ENCODE assay signal across 8 cellular contexts in genomic region chr13:27792393-27793218, GRCh38. TPM values are rescaled to one million over a fixed set of nuclear protein-coding genes. Genes with fewer than 3 reads are reported as not detected.
DNase-seq lines count a peak whose midpoint lies in the region; ATAC-seq, FAIRE-seq and TF ChIP-seq lines count a peak whose summit lies in the region.

Gene GSX1, plus strand, starts transcription at chr13:27792483. Its CDS starts 208 bp downstream, at chr13:27792691.

- H3K4me1 ChIP-seq in SJSA1 (replicated peaks), result no peaks in the 10 kb centered on the region
- peaks cover 0 to 12% of the 10 kb centered on the region in 2 donors for H3K4me1 ChIP-seq in breast epithelium
- peaks cover 3 to 10% of the 10 kb centered on the region in 2 donors for H3K4me1 ChIP-seq in small intestine (ENCODE audit: control insufficient read depth in 2 of 2, insufficient read depth in 1 of 2, low read depth in 1 of 2, low read length in 1 of 2)
- H3K4me1 ChIP-seq in SJCRH30, result no peaks in the 10 kb centered on the region

- ATAC-seq in HG02571 (IDR thresholded peaks at IDR 0.05; ENCODE audit: unreplicated experiment), result no peak

- DNase-seq in H4 (ENCODE audit: low spot score) (peak; percentile 34), SJSA1 (ENCODE audit: low read depth in 1 of 2, low spot score in 2 of 2) (peak; percentile 3 to 50), breast epithelium (ENCODE audit: low spot score in 2 of 2) (peak in 1 of 2 donors; percentile 18), islet precursor cell (peak; percentile 92), small intestine (peak; percentile 63), NCI-H2171 (lab: John Stamatoyannopoulos, UW) (no peak), SJCRH30 (no peak)

- H3K27ac ChIP-seq in SJSA1 (no peak within 1 kb of the TSS), breast epithelium (no peak within 1 kb of the TSS), small intestine (ENCODE audit: low read depth in 1 of 2, low read length in 1 of 2) (no peak within 1 kb of the TSS), SJCRH30 (no peak within 1 kb of the TSS)

- TF ChIP-seq POLR2A in breast epithelium (IDR thresholded peaks at IDR 0.05), result no peak

- H3K9me3 ChIP-seq in SJSA1 (replicated peaks) (no peaks in the 10 kb centered on the region), breast epithelium (no peaks in the 10 kb centered on the region), small intestine (ENCODE audit: control insufficient read depth, low read depth) (no peaks in the 10 kb centered on the region), SJCRH30 (replicated peaks) (no peaks in the 10 kb centered on the region)

- intact Hi-C loops in breast epithelium (cut with DNase I; ENCODE audit: low total_unique reads), result no loop called here

- 3 to 8% (median 3%) methylated on average over 72 to 87 of the region's 87 CpGs for WGBS in small intestine, 3 donors

- H3K4me3 ChIP-seq in SJSA1 (no peak within 1 kb of the TSS), breast epithelium (peak within 1 kb of the TSS; percentile 21 to 65 (median 42)), small intestine (ENCODE audit: low read depth in 1 of 2, low read length in 2 of 2) (peak within 1 kb of the TSS in 1 of 2 donors; percentile 38), SJCRH30 (no peak within 1 kb of the TSS)

- H3K27me3 ChIP-seq in SJSA1 (replicated peaks) (peaks cover 81% of the 10 kb centered on the region), breast epithelium (peaks cover 19 to 96% of the 10 kb centered on the region in 2 donors), small intestine (ENCODE audit: control insufficient read depth in 2 of 2, insufficient read depth in 2 of 2, low read length in 2 of 2) (peaks cover 23 to 59% of the 10 kb centered on the region in 2 donors), SJCRH30 (no peaks in the 10 kb centered on the region)

- FAIRE-seq in small intestine (lab: Jason Lieb, UNC), result no peak

- H3K36me3 ChIP-seq in SJSA1 (no peaks in the 10 kb centered on the region), breast epithelium (no peaks in the 10 kb centered on the region), small intestine (ENCODE audit: control insufficient read depth in 2 of 2, insufficient read depth in 2 of 2, low read length in 2 of 2) (no peaks in the 10 kb centered on the region), SJCRH30 (no peaks in the 10 kb centered on the region)

- no peak for TF ChIP-seq CTCF in breast epithelium (IDR thresholded peaks at IDR 0.05)

RNA-seq across cellular contexts. Expression of gene GSX1, which starts in this region (rescaled TPM):
- not detected in 2 replicates for total RNA-seq in H4 (2014; rRNA removed; shearing (Covaris generic))
- not detected in 2 replicates for total RNA-seq in SJSA1 (2014; rRNA removed; shearing (Covaris generic))
- total RNA-seq in breast epithelium, result not detected
- not detected for polyA plus RNA-seq in small intestine
- not detected in 2 replicates for total RNA-seq in SJCRH30 (2014; rRNA removed; shearing (Covaris generic))

Comparison
In these comparisons a context has a peak if more than half of its experiments do, and no peak if none do; other contexts are left out.
1. Peak in DNase-seq in H4; RNA of the gene not detected or under 1 TPM.
2. Peak in DNase-seq in SJSA1; RNA of the gene not detected or under 1 TPM.
3. Peak in DNase-seq in small intestine; RNA of the gene not detected or under 1 TPM.
4. H3K4me3 ChIP-seq: peak in breast epithelium (3 of 3); none in SJSA1 (single experiment) and SJCRH30 (single experiment).